9 cellular contexts compared by ENCODE assay signal in genomic region chr19:45526143-45526542, GRCh38. TPM values are rescaled to one million over a fixed set of nuclear protein-coding genes. Genes with fewer than 3 reads are reported as not detected.
DNase-seq lines count a peak whose midpoint lies in the region; ATAC-seq, FAIRE-seq and TF ChIP-seq lines count a peak whose summit lies in the region.
"Had no signal": no experiment of that assay in that cellular context is flagged by ENCODE, and none has a peak within 500 bp of the region (broad histone marks: within the 10 kb centered on the region; RNA-seq: fewer than 3 reads in every experiment).

No MANE protein-coding gene starts in this region.

- in situ Hi-C loops in GM12878 (cut with MboI) (loop anchor here (10.0 kb wide), 1 partner anchor 119 kb away; no protein-coding TSS in a partner anchor), GM13976 (cut with MboI; ENCODE audit: low sequenced_read_pairs, unreplicated experiment) (no loop called here)

- no peaks in the 10 kb centered on the region; the same call in 2 of the 3 replicates for H3K9me3 ChIP-seq in GM12878 (replicated peaks; ENCODE audit: control insufficient read depth, insufficient read depth, low read length)

- H3K4me2 ChIP-seq in GM12878 (ENCODE audit: control insufficient read depth, insufficient read depth), result no peak overlapping the region

- no peaks in the 10 kb centered on the region for H3K79me2 ChIP-seq in GM12878 (ENCODE audit: control insufficient read depth, insufficient read depth, low read length)

- no peak; the same call in 1 of the 2 replicates for TF ChIP-seq POLR2A in GM12878 (IDR thresholded peaks at IDR 0.05; ENCODE audit: low read depth, low read length)

- H3K4me1 ChIP-seq in GM12878 (ENCODE audit: control insufficient read depth, insufficient read depth, low read length), result peaks cover 10% of the 10 kb centered on the region; the same call in 1 of the 2 replicates

- ATAC-seq in GM12878 (peak; percentile 31; the same call in 2 of the 3 replicates), HG03469 (IDR thresholded peaks at IDR 0.05; ENCODE audit: unreplicated experiment) (no peak), GM18502 (IDR thresholded peaks at IDR 0.05; ENCODE audit: poor library complexity, unreplicated experiment) (no peak)
- ATAC-seq in effector memory CD8-positive, alpha-beta T cell (replicated peaks), result no peak

- BruUV-seq in GM12878 (replicated peaks; lab: Mats Ljungman, UMichigan), result TSS peak; percentile 58

- H3K27me3 ChIP-seq in GM12878 (replicated peaks in 1 of 2; ENCODE audit: control insufficient read depth in 2 of 2, insufficient read depth in 2 of 2, low read length in 1 of 2), result no peaks in the 10 kb centered on the region

- DNase-seq in COR-L47 (lab: John Stamatoyannopoulos, UW) (peak; percentile 44), LHCN-M2 (ENCODE audit: low read depth) (peak; percentile 78), GM12878 (ENCODE audit: low read depth, low spot score) (no peak), kidney glomerular epithelial cell (lab: John Stamatoyannopoulos, UW) (peak; percentile 33), GM13976 (ENCODE audit: low spot score) (no peak)
- DNase-seq in effector memory CD8-positive, alpha-beta T cell, result no peak

- H3K4me3 Mint-ChIP-seq in effector memory CD8-positive, alpha-beta T cell, result no peak overlapping the region
- H3K4me3 Mint-ChIP-seq: brain had no signal

- RAD21 ChIA-PET in GM12878 (lab: Charles Lee; ENCODE audit: unreplicated experiment), result interaction anchor here (0.7 kb wide), 1 partner anchor 32 kb away, joined by 3 read pairs; no protein-coding TSS in a partner anchor

- POLR2A ChIA-PET in GM12878 (lab: Charles Lee), result interaction anchor here (0.6 to 1.0 kb wide), 2 partner anchors 10 kb away, joined by 3 to 4 read pairs; no protein-coding TSS in a partner anchor

- peaks cover 14% of the 10 kb centered on the region in 2 donors for H3K4me1 Mint-ChIP-seq in effector memory CD8-positive, alpha-beta T cell (ENCODE audit: low read depth in 2 of 2)

- no peak overlapping the region for H3K27ac Mint-ChIP-seq in effector memory CD8-positive, alpha-beta T cell

- intact Hi-C loops in GM12878 (cut with micrococcal nuclease; ENCODE audit: unreplicated experiment), result no loop called here

- FAIRE-seq in GM12878 (lab: Jason Lieb, UNC), result no peak

- TF ChIP-seq RAD21 in GM12878 (IDR thresholded peaks at IDR 0.05; ENCODE audit: insufficient read depth, low read depth, low read length), result no peak

- no peak for TF ChIP-seq EP300 in GM12878 (IDR thresholded peaks at IDR 0.05; ENCODE audit: borderline replicate concordance in 1 of 2, control insufficient read depth in 1 of 2, low read depth in 2 of 2, low read length in 2 of 2)

- CTCF ChIA-PET in GM12878 (lab: Yijun Ruan, JAX), result interaction anchor here (3.0 kb wide), 1 partner anchor 116 kb away, joined by 11 read pairs; no protein-coding TSS in a partner anchor

- TF ChIP-seq CTCF in GM12878 (IDR thresholded peaks at IDR 0.05 in 2 of 3, conservative IDR thresholded peaks at IDR 0.05 in 1 of 3; ENCODE audit: control insufficient read depth in 2 of 3, extremely low read depth in 1 of 3, insufficient read depth in 1 of 3, low read depth in 3 of 3, low read length in 3 of 3) (no peak), GM13976 (IDR thresholded peaks at IDR 0.05; ENCODE audit: borderline replicate concordance, control extremely low read depth, extremely low read depth, insufficient read depth, missing control alignments) (no peak)

- H3K27ac ChIP-seq in GM12878 (ENCODE audit: control insufficient read depth, insufficient read depth), result no peak overlapping the region

- no peaks in the 10 kb centered on the region for H3K9me3 Mint-ChIP-seq in effector memory CD8-positive, alpha-beta T cell

- H3K9ac ChIP-seq in GM12878 (ENCODE audit: control insufficient read depth, insufficient read depth, low read length), result no peak overlapping the region

- H3K27me3 Mint-ChIP-seq in effector memory CD8-positive, alpha-beta T cell, result no peaks in the 10 kb centered on the region

- peaks cover 25 to 30% of the 10 kb centered on the region in 2 experiments for H3K36me3 ChIP-seq in GM12878 (ENCODE audit: control insufficient read depth in 2 of 2, insufficient read depth in 2 of 2, low read length in 1 of 2)

- H2AFZ ChIP-seq in GM12878 (ENCODE audit: control insufficient read depth, low read depth, low read length), result no peak overlapping the region

- H4K20me1 ChIP-seq in GM12878 (ENCODE audit: control insufficient read depth, insufficient read depth), result peaks cover 5% of the 10 kb centered on the region

- SMC1A ChIA-PET in GM12878 (lab: Charles Lee; ENCODE audit: uncharacterized antibody, unreplicated experiment), result interaction anchor here (0.9 to 1.1 kb wide), 2 partner anchors 11 to 119 kb away, joined by 3 to 4 read pairs; no protein-coding TSS in a partner anchor

- WGBS in GM12878 (ENCODE audit: insufficient coverage, insufficient replicate concordance, low lambda C conversion rate, missing lambda C conversion rate), result 76% methylated on average over 9 of the region's 9 CpGs

- no peak overlapping the region for H3K4me3 ChIP-seq in GM12878

- H3K36me3 Mint-ChIP-seq in effector memory CD8-positive, alpha-beta T cell (ENCODE audit: insufficient read depth), result peaks cover 83% of the 10 kb centered on the region

RNA-seq across cellular contexts. Expression of gene VASP, which starts 18.9 kb away (rescaled TPM):
- total RNA-seq in LHCN-M2 (2014; rRNA removed), result 102 and 127 TPM in 2 replicates
- polyA plus RNA-seq in LHCN-M2 (2012), result 73.3 TPM
- total RNA-seq in GM12878 (2013; cell fraction: nucleolus; rRNA removed), result 67.3 and 71.5 TPM in 2 replicates
- total RNA-seq in GM12878 (2014; rRNA removed), result 220 and 298 TPM in 2 replicates
- total RNA-seq in GM12878 (2014; rRNA removed; fragmentation: Illumina TruSeq; extraction: Trizol), result 84.2 and 95.6 TPM in 2 replicates
- 217 and 228 TPM in 2 replicates for total RNA-seq in GM12878 (2021)
- 35.0 TPM for polyA plus RNA-seq in GM12878 (2011; ENCODE audit: low read depth)
- polyA plus RNA-seq in GM12878 (2011; rRNA removed), result 59.1 and 74.0 TPM in 2 replicates
- polyA plus RNA-seq in GM12878 (2011; cell fraction: cytosol; rRNA removed), result 87.1 and 124 TPM in 2 replicates
- polyA plus RNA-seq in GM12878 (2011; cell fraction: nucleus; rRNA removed), result 95.6 and 133 TPM in 2 replicates
- 73.2 and 77.3 TPM in 2 replicates for polyA plus RNA-seq in GM12878 (2012)
- 98.4 and 139 TPM in 2 replicates for polyA plus RNA-seq in GM12878 (2014; fragmentation: Illumina TruSeq; extraction: Trizol)
- polyA plus RNA-seq in GM12878 (2014; fragmentation: Nextera tagmentation; extraction: Ambion mirVana), result 10 to 100 TPM; 19.5 to 27.5 TPM
- polyA plus RNA-seq in GM12878 (2014; rRNA removed), result 188 and 276 TPM in 2 replicates
- 10 to 100 TPM; 39.8 to 50.4 TPM for polyA plus RNA-seq in GM12878 (2016; fragmentation: Nextera tagmentation; extraction: Ambion mirVana)
- polyA minus RNA-seq in GM12878 (2011; rRNA and poly(A)+ RNA removed), result 43.7 and 84.4 TPM in 2 replicates
- polyA minus RNA-seq in GM12878 (2011; cell fraction: cytosol; rRNA and poly(A)+ RNA removed), result 58.4 and 68.9 TPM in 2 replicates
- polyA minus RNA-seq in GM12878 (2011; cell fraction: nucleus; rRNA and poly(A)+ RNA removed), result 42.8 and 79.8 TPM in 2 replicates

RNA-seq across cellular contexts. Expression of gene PPM1N, which starts 27.9 kb away (rescaled TPM):
- total RNA-seq in LHCN-M2 (2014; rRNA removed) (1.7 and 2.4 TPM in 2 replicates), GM12878 (2014; rRNA removed) (3.4 and 4.1 TPM in 2 replicates), GM12878 (2014; rRNA removed; fragmentation: Illumina TruSeq; extraction: Trizol) (2.9 and 4.0 TPM in 2 replicates), GM12878 (2021) (3.5 and 4.1 TPM in 2 replicates)
- 0.95 TPM for polyA plus RNA-seq in LHCN-M2 (2012)
- total RNA-seq in GM12878 (2013; cell fraction: nucleolus; rRNA removed), result 2.0 and 2.5 TPM in 2 replicates
- polyA plus RNA-seq in GM12878 (2011; ENCODE audit: low read depth), result 3.8 TPM
- polyA plus RNA-seq in GM12878 (2011; rRNA removed) (1.6 and 1.7 TPM in 2 replicates), GM12878 (2014; fragmentation: Illumina TruSeq; extraction: Trizol) (3.6 and 5.4 TPM in 2 replicates), GM12878 (2014; fragmentation: Nextera tagmentation; extraction: Ambion mirVana) (1 to 10 TPM; 4.6 to 4.7 TPM), GM12878 (2014; rRNA removed) (5.3 and 5.4 TPM in 2 replicates), GM12878 (2016; fragmentation: Nextera tagmentation; extraction: Ambion mirVana) (1 to 10 TPM; 2.6 to 3.2 TPM)
- 1.5 and 3.1 TPM in 2 replicates for polyA plus RNA-seq in GM12878 (2011; cell fraction: cytosol; rRNA removed)
- polyA plus RNA-seq in GM12878 (2011; cell fraction: nucleus; rRNA removed), result 1.8 and 2.5 TPM in 2 replicates
- 3.9 and 4.9 TPM in 2 replicates for polyA plus RNA-seq in GM12878 (2012)
- polyA minus RNA-seq in GM12878 (2011; rRNA and poly(A)+ RNA removed), result 1.1 TPM in 1 of 2 replicates, not detected in the other
- polyA minus RNA-seq in GM12878 (2011; cell fraction: cytosol; rRNA and poly(A)+ RNA removed), result not detected in 2 replicates
- 0.24 and 0.86 TPM in 2 replicates for polyA minus RNA-seq in GM12878 (2011; cell fraction: nucleus; rRNA and poly(A)+ RNA removed)

RNA-seq across cellular contexts. Expression of gene RTN2, which starts 29.3 kb away (rescaled TPM):
- total RNA-seq in LHCN-M2 (2014; rRNA removed), result 22.9 and 39.7 TPM in 2 replicates
- 39.6 TPM for polyA plus RNA-seq in LHCN-M2 (2012)
- total RNA-seq in GM12878 (2013; cell fraction: nucleolus; rRNA removed), result 6.8 and 7.8 TPM in 2 replicates
- 4.0 and 5.2 TPM in 2 replicates for total RNA-seq in GM12878 (2014; rRNA removed)
- 3.4 and 4.2 TPM in 2 replicates for total RNA-seq in GM12878 (2014; rRNA removed; fragmentation: Illumina TruSeq; extraction: Trizol)
- 9.7 and 11.6 TPM in 2 replicates for total RNA-seq in GM12878 (2021)
- polyA plus RNA-seq in GM12878 (2011; ENCODE audit: low read depth), result 20.8 TPM
- 1.1 and 2.6 TPM in 2 replicates for polyA plus RNA-seq in GM12878 (2011; rRNA removed)
- polyA plus RNA-seq in GM12878 (2011; cell fraction: cytosol; rRNA removed), result 4.2 and 4.4 TPM in 2 replicates
- polyA plus RNA-seq in GM12878 (2011; cell fraction: nucleus; rRNA removed), result 3.1 and 4.2 TPM in 2 replicates
- polyA plus RNA-seq in GM12878 (2012), result 18.2 and 18.6 TPM in 2 replicates
- 5.5 and 5.9 TPM in 2 replicates for polyA plus RNA-seq in GM12878 (2014; fragmentation: Illumina TruSeq; extraction: Trizol)
- polyA plus RNA-seq in GM12878 (2014; fragmentation: Nextera tagmentation; extraction: Ambion mirVana), result under 1 TPM; 0.32 to 0.42 TPM
- 10.3 and 11.0 TPM in 2 replicates for polyA plus RNA-seq in GM12878 (2014; rRNA removed)
- polyA plus RNA-seq in GM12878 (2016; fragmentation: Nextera tagmentation; extraction: Ambion mirVana), result 1 to 10 TPM; 4.8 to 4.9 TPM
- 2.0 and 2.3 TPM in 2 replicates for polyA minus RNA-seq in GM12878 (2011; rRNA and poly(A)+ RNA removed)
- polyA minus RNA-seq in GM12878 (2011; cell fraction: cytosol; rRNA and poly(A)+ RNA removed), result 1.7 and 1.8 TPM in 2 replicates
- 1.8 and 2.8 TPM in 2 replicates for polyA minus RNA-seq in GM12878 (2011; cell fraction: nucleus; rRNA and poly(A)+ RNA removed)

RNA-seq across cellular contexts. Expression of gene FOSB, which starts 58.3 kb away (rescaled TPM):
- total RNA-seq in LHCN-M2 (2014; rRNA removed) (0.32 and 0.34 TPM in 2 replicates), GM12878 (2014; rRNA removed) (0.11 and 0.44 TPM in 2 replicates), GM12878 (2014; rRNA removed; fragmentation: Illumina TruSeq; extraction: Trizol) (0.14 and 0.31 TPM in 2 replicates), GM12878 (2021) (0.56 and 0.69 TPM in 2 replicates)
- polyA plus RNA-seq in LHCN-M2 (2012), result 0.24 TPM
- total RNA-seq in GM12878 (2013; cell fraction: nucleolus; rRNA removed), result 2.5 and 2.8 TPM in 2 replicates
- polyA plus RNA-seq in GM12878 (2011; ENCODE audit: low read depth), result 0.52 TPM
- polyA plus RNA-seq in GM12878 (2011; rRNA removed) (0.13 and 0.20 TPM in 2 replicates), GM12878 (2014; fragmentation: Illumina TruSeq; extraction: Trizol) (0.28 and 0.35 TPM in 2 replicates), GM12878 (2014; fragmentation: Nextera tagmentation; extraction: Ambion mirVana) (under 1 TPM; 0.06 to 0.07 TPM), GM12878 (2014; rRNA removed) (0.24 and 0.34 TPM in 2 replicates), GM12878 (2016; fragmentation: Nextera tagmentation; extraction: Ambion mirVana) (under 1 TPM; 0.29 to 0.45 TPM)
- polyA plus RNA-seq in GM12878 (2011; cell fraction: cytosol; rRNA removed), result 0.25 and 0.34 TPM in 2 replicates
- polyA plus RNA-seq in GM12878 (2011; cell fraction: nucleus; rRNA removed), result 1.6 and 1.8 TPM in 2 replicates
- 0.83 and 1.1 TPM in 2 replicates for polyA plus RNA-seq in GM12878 (2012)
- polyA minus RNA-seq in GM12878 (2011; rRNA and poly(A)+ RNA removed), result 1.8 and 2.5 TPM in 2 replicates
- polyA minus RNA-seq in GM12878 (2011; cell fraction: cytosol; rRNA and poly(A)+ RNA removed), result not detected in 2 replicates
- 3.9 and 7.5 TPM in 2 replicates for polyA minus RNA-seq in GM12878 (2011; cell fraction: nucleus; rRNA and poly(A)+ RNA removed)

RNA-seq across cellular contexts. Expression of gene OPA3, which starts 58.5 kb away (rescaled TPM):
- total RNA-seq in LHCN-M2 (2014; rRNA removed) (13.7 and 18.2 TPM in 2 replicates), GM12878 (2014; rRNA removed) (5.9 and 8.0 TPM in 2 replicates), GM12878 (2014; rRNA removed; fragmentation: Illumina TruSeq; extraction: Trizol) (9.8 and 10.0 TPM in 2 replicates), GM12878 (2021) (18.1 and 22.2 TPM in 2 replicates)
- polyA plus RNA-seq in LHCN-M2 (2012), result 8.5 TPM
- total RNA-seq in GM12878 (2013; cell fraction: nucleolus; rRNA removed), result 11.7 and 16.1 TPM in 2 replicates
- 4.2 TPM for polyA plus RNA-seq in GM12878 (2011; ENCODE audit: low read depth)
- polyA plus RNA-seq in GM12878 (2011; rRNA removed) (15.0 and 24.3 TPM in 2 replicates), GM12878 (2014; fragmentation: Illumina TruSeq; extraction: Trizol) (10.6 and 12.8 TPM in 2 replicates), GM12878 (2014; fragmentation: Nextera tagmentation; extraction: Ambion mirVana) (1 to 10 TPM; 2.2 to 2.3 TPM), GM12878 (2014; rRNA removed) (11.4 and 13.8 TPM in 2 replicates), GM12878 (2016; fragmentation: Nextera tagmentation; extraction: Ambion mirVana) (10 to 100 TPM; 21.7 to 22.4 TPM)
- 32.7 and 39.1 TPM in 2 replicates for polyA plus RNA-seq in GM12878 (2011; cell fraction: cytosol; rRNA removed)
- polyA plus RNA-seq in GM12878 (2011; cell fraction: nucleus; rRNA removed), result 9.0 and 14.1 TPM in 2 replicates
- polyA plus RNA-seq in GM12878 (2012), result 7.4 and 7.6 TPM in 2 replicates
- 23.6 and 30.2 TPM in 2 replicates for polyA minus RNA-seq in GM12878 (2011; rRNA and poly(A)+ RNA removed)
- polyA minus RNA-seq in GM12878 (2011; cell fraction: cytosol; rRNA and poly(A)+ RNA removed), result 8.1 and 10.3 TPM in 2 replicates
- 1.6 and 3.3 TPM in 2 replicates for polyA minus RNA-seq in GM12878 (2011; cell fraction: nucleus; rRNA and poly(A)+ RNA removed)

Comparison
In these comparisons a context has a peak if more than half of its experiments do, and no peak if none do; other contexts are left out.
1. DNase-seq: peak in COR-L47 (single experiment), LHCN-M2 (single experiment) and kidney glomerular epithelial cell (single experiment); none in GM12878 (single experiment), effector memory CD8-positive, alpha-beta T cell (0 of 3) and GM13976 (single experiment).